ENCODE assay signal across 12 cellular contexts in the genomic region with DNA sequence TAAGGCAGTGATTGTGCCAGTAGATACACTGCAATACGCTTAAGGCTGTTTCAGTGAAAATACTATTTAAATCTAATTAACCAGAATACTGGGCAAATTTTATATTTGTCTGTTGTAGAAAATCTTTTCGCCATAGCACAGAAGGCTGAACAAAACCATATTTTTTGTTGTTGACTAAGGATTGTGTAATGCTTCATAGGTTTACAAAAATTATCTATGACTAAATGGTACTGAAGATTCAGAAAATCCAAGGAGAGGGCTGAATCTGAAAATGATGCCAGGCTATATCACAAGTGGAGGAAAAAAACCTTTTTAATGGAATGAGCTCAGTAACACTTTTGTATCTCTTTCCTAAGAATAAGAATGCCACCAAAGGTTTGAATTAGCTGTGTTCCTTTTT. TPM values are rescaled to one million over a fixed set of nuclear protein-coding genes. Genes with fewer than 3 reads are reported as not detected.
DNase-seq lines count a peak whose midpoint lies in the region; ATAC-seq and TF ChIP-seq lines count a peak whose summit lies in the region.
"Had no signal": no experiment of that assay in that cellular context is flagged by ENCODE, and none has a peak within 500 bp of the region (broad histone marks: within the 10 kb centered on the region; RNA-seq: fewer than 3 reads in every experiment).

No MANE protein-coding gene starts in this region.

- peak overlapping the region; percentile 17 for H3K4me3 ChIP-seq in AG10803 (ENCODE audit: low read length)
- H3K4me3 ChIP-seq in HCT116 (replicated peaks in 1 of 2; ENCODE audit: low read depth in 1 of 2, low read length in 2 of 2) = peak overlapping the region in 1 of 2 experiments; percentile 31; a peak in 2 of 4 replicates
- H3K4me3 ChIP-seq in astrocyte of the cerebellum (ENCODE audit: low read depth, low read length) = peak overlapping the region; percentile 13
- H3K4me3 ChIP-seq in mesenchymal stem cell (ENCODE audit: insufficient read depth in 1 of 2, low read depth in 1 of 2, low read length in 2 of 2) = peak overlapping the region in 1 of 2 experiments; percentile 81
- no peak overlapping the region for H3K4me3 ChIP-seq in CD8-positive, alpha-beta T cell (ENCODE audit: low read depth, low read length)
- H3K4me3 ChIP-seq: HAP-1 had no signal

- no peaks in the 10 kb centered on the region for H3K79me1 ChIP-seq in mesenchymal stem cell (replicated peaks; ENCODE audit: low read length, poor library complexity, severe bottlenecking)

- peaks cover 73% of the 10 kb centered on the region for H3K79me2 ChIP-seq in HCT116 (ENCODE audit: insufficient read depth, low read length)

- BruUV-seq in HCT116 (replicated peaks; lab: Mats Ljungman, UMichigan) = no TSS peak

- H2AK5ac ChIP-seq in mesenchymal stem cell (ENCODE audit: low read length, severe bottlenecking) = no peak overlapping the region

- no peak overlapping the region for H4K91ac ChIP-seq in mesenchymal stem cell (ENCODE audit: low read length)

- no peak overlapping the region for H2BK5ac ChIP-seq in mesenchymal stem cell (ENCODE audit: low read depth, low read length, poor library complexity, severe bottlenecking)

- in situ Hi-C loops in astrocyte of the cerebellum (cut with HindIII; ENCODE audit: low sequenced_read_pairs) = no loop called here

- no peak for ATAC-seq in HCT116
- no peak for ATAC-seq in CD8-positive, alpha-beta T cell
- ATAC-seq: sciatic nerve had no signal

- no peak for TF ChIP-seq POLR2A in HCT116 (IDR thresholded peaks at IDR 0.05; ENCODE audit: borderline replicate concordance, extremely low read depth, insufficient read depth, insufficient read length)

- DNase-seq in AG10803 (ENCODE audit: low read depth) = no peak
- DNase-seq in HCT116 (ENCODE audit: low read depth, low spot score) = no peak
- DNase-seq in astrocyte of the cerebellum (ENCODE audit: low read depth) = no peak
- DNase-seq in mesenchymal stem cell = no peak
- no peak for DNase-seq in NCI-H2171 (lab: John Stamatoyannopoulos, UW)
- no peak for DNase-seq in activated effector memory CD4-positive, alpha-beta T cell treated with Interleukin-2 at 50 U/mL for 16 hours
- no peak for DNase-seq in AG08396 (ENCODE audit: low spot score)
- DNase-seq in CD8-positive, alpha-beta T cell = no peak
- DNase-seq: activated CD4-positive, alpha-beta T cell treated with anti-CD3 and anti-CD28 coated beads, Interleukin-2, amount 50 U/mL, for 1 hour; NCI-H446 treated with DMSO at 0.1 percent for 48 hours had no signal

- no peaks in the 10 kb centered on the region for H3K27me3 ChIP-seq in HCT116 (ENCODE audit: insufficient read depth, low read length)
- H3K27me3 ChIP-seq in mesenchymal stem cell (ENCODE audit: control insufficient read depth in 1 of 2, insufficient read depth in 1 of 2, low read length in 2 of 2) = no peaks in the 10 kb centered on the region
- H3K27me3 ChIP-seq in CD8-positive, alpha-beta T cell (ENCODE audit: insufficient read depth, low read length) = no peaks in the 10 kb centered on the region

- peaks cover 30 to 71% of the 10 kb centered on the region in 2 experiments for H3K4me1 ChIP-seq in HCT116 (ENCODE audit: control insufficient read depth in 1 of 2, insufficient read depth in 2 of 2, low read length in 2 of 2)
- peaks cover 24% of the 10 kb centered on the region for H3K4me1 ChIP-seq in mesenchymal stem cell (ENCODE audit: control insufficient read depth, insufficient read depth, low read depth, low read length)
- H3K4me1 ChIP-seq in CD8-positive, alpha-beta T cell (ENCODE audit: insufficient read depth, low read length) = peaks cover 19% of the 10 kb centered on the region

- H3K9me3 Mint-ChIP-seq in CD8-positive, alpha-beta T cell = no peaks in the 10 kb centered on the region

- no peak overlapping the region for H3K23ac ChIP-seq in mesenchymal stem cell (ENCODE audit: low read length in 2 of 2)

- no peak overlapping the region for H3K4me3 Mint-ChIP-seq in CD8-positive, alpha-beta T cell

- TF ChIP-seq CTCF in AG10803 (conservative IDR thresholded peaks at IDR 0.05; ENCODE audit: low read length) = no peak
- no peak for TF ChIP-seq CTCF in HCT116 (IDR thresholded peaks at IDR 0.05 in 2 of 3, conservative IDR thresholded peaks at IDR 0.05 in 1 of 3; ENCODE audit: borderline replicate concordance in 1 of 3, insufficient read depth in 1 of 3, low read depth in 2 of 3, low read length in 2 of 3)
- TF ChIP-seq CTCF in astrocyte of the cerebellum (IDR thresholded peaks at IDR 0.05; ENCODE audit: low read depth, low read length, missing control alignments) = no peak
- no peak for TF ChIP-seq CTCF in CD8-positive, alpha-beta T cell (IDR thresholded peaks at IDR 0.05)

- RAD21 ChIA-PET in HCT116 (lab: Charles Lee; ENCODE audit: low non-redundant PET in 1 of 2, low total read pairs in 2 of 2, uncharacterized antibody in 2 of 2, unreplicated experiment in 2 of 2) = no interaction called here

- H3K4me2 ChIP-seq in HCT116 (ENCODE audit: low read length) (peak overlapping the region; percentile 86), mesenchymal stem cell (ENCODE audit: low read length, poor library complexity, severe bottlenecking) (no peak overlapping the region)

- H3K4me1 Mint-ChIP-seq in CD8-positive, alpha-beta T cell (ENCODE audit: low read depth) = peaks cover 44% of the 10 kb centered on the region

- H3K27ac Mint-ChIP-seq in CD8-positive, alpha-beta T cell = no peak overlapping the region

- peak overlapping the region in 1 of 2 experiments; percentile 38 for H2BK12ac ChIP-seq in mesenchymal stem cell (ENCODE audit: low read length in 2 of 2)

- no peaks in the 10 kb centered on the region for H3K27me3 Mint-ChIP-seq in CD8-positive, alpha-beta T cell (ENCODE audit: low read depth)

- no peak for TF ChIP-seq RAD21 in HCT116 (IDR thresholded peaks at IDR 0.05; ENCODE audit: low read depth)

- no peak overlapping the region for H3K14ac ChIP-seq in mesenchymal stem cell (ENCODE audit: low read length in 2 of 2)

- H3K36me3 ChIP-seq in HCT116 (ENCODE audit: control insufficient read depth in 1 of 2, insufficient read depth in 2 of 2, low read length in 2 of 2) = no peaks in the 10 kb centered on the region
- H3K36me3 ChIP-seq in mesenchymal stem cell (ENCODE audit: control insufficient read depth in 1 of 2, insufficient read depth in 2 of 2, low read depth in 1 of 2, low read length in 2 of 2) = peaks cover 0 to 15% of the 10 kb centered on the region in 2 experiments
- H3K36me3 ChIP-seq in CD8-positive, alpha-beta T cell (ENCODE audit: insufficient read depth, low read length) = no peaks in the 10 kb centered on the region

- H3K27ac ChIP-seq in HCT116 (ENCODE audit: low read depth, low read length) (peak overlapping the region; percentile 63; the same call in 1 of the 2 replicates), mesenchymal stem cell (ENCODE audit: low read length, poor library complexity, severe bottlenecking) (peak overlapping the region; percentile 84)
- no peak overlapping the region for H3K27ac ChIP-seq in CD8-positive, alpha-beta T cell (ENCODE audit: low read depth, low read length)

- no peaks in the 10 kb centered on the region for H3K9me2 ChIP-seq in HCT116 (ENCODE audit: insufficient read depth)

- no peak overlapping the region for H2BK15ac ChIP-seq in mesenchymal stem cell (ENCODE audit: low read depth, poor library complexity, severe bottlenecking)

- 100% methylated on average over 1 of the region's 2 CpGs for WGBS in mesenchymal stem cell

- intact Hi-C loops in HCT116 (cut with micrococcal nuclease) = no loop called here
- intact Hi-C loops in CD8-positive, alpha-beta T cell (cut with DNase I, micrococcal nuclease) = no loop called here

- no peak overlapping the region for H3K4ac ChIP-seq in mesenchymal stem cell (ENCODE audit: low read depth in 1 of 2, low read length in 2 of 2)

- H2BK120ac ChIP-seq in mesenchymal stem cell (ENCODE audit: low read depth, low read length) = no peak overlapping the region

- H3K9ac ChIP-seq in HCT116 (ENCODE audit: low read length) = peak overlapping the region; percentile 42
- H3K9ac ChIP-seq in mesenchymal stem cell (ENCODE audit: low read length) = peak overlapping the region; percentile 84

- no peak overlapping the region for H4K8ac ChIP-seq in mesenchymal stem cell (ENCODE audit: low read length)

- CTCF ChIA-PET in HCT116 (lab: Charles Lee) = no interaction called here
- CTCF ChIA-PET in CD8-positive, alpha-beta T cell (lab: Charles Lee) = interaction anchor here (1.6 to 3.0 kb wide), 2 partner anchors 70 to 188 kb away, joined by 7 to 17 read pairs; no protein-coding TSS in a partner anchor

- H2AFZ ChIP-seq in HCT116 (ENCODE audit: low read depth, low read length, poor library complexity, severe bottlenecking) = no peak overlapping the region
- no peak overlapping the region for H2AFZ ChIP-seq in mesenchymal stem cell (ENCODE audit: low read depth, low read length)

- H3K9me3 ChIP-seq in HCT116 (ENCODE audit: control insufficient read depth in 1 of 2, insufficient read depth in 1 of 2, low read depth in 1 of 2, low read length in 2 of 2) (no peaks in the 10 kb centered on the region), mesenchymal stem cell (ENCODE audit: control insufficient read depth, low read length) (no peaks in the 10 kb centered on the region)
- no peaks in the 10 kb centered on the region for H3K9me3 ChIP-seq in CD8-positive, alpha-beta T cell (ENCODE audit: low read length)
- H3K9me3 ChIP-seq: HAP-1 had no signal

- no peaks in the 10 kb centered on the region for H4K20me1 ChIP-seq in HCT116 (ENCODE audit: insufficient read depth)

- POLR2A ChIA-PET in HCT116 (lab: Charles Lee) = no interaction called here
- POLR2A ChIA-PET in CD8-positive, alpha-beta T cell (lab: Charles Lee) = interaction anchor here (1.9 kb wide), 1 partner anchor 13 kb away, joined by 8 read pairs; the partner anchor contains the start of gene RTN3

- no peak overlapping the region for H3K18ac ChIP-seq in mesenchymal stem cell (ENCODE audit: low read depth in 1 of 2, low read length in 2 of 2)

- H3K36me3 Mint-ChIP-seq in CD8-positive, alpha-beta T cell = peaks cover 6% of the 10 kb centered on the region

TF ChIP-seq in HCT116, 20 proteins besides CTCF, POLR2A, EP300 and RAD21 (continues in another document):
- 0 out of 2 replicates have a peak, but pooled peaks have one; percentile 13 for TF ChIP-seq EGR1 (IDR thresholded peaks at IDR 0.05; ENCODE audit: low read depth)

RNA-seq across cellular contexts. Expression of gene ATL3, which starts 2.8 kb away (rescaled TPM):
- 32.3 TPM for total RNA-seq in HCT116 (2021; ENCODE audit: unreplicated experiment)
- 9.6 and 11.4 TPM in 2 replicates for polyA plus RNA-seq in HCT116 (2012)
- polyA plus RNA-seq in mesenchymal stem cell (2013, experiment 1 of 2) = 26.4 TPM
- 27.0 TPM for polyA plus RNA-seq in mesenchymal stem cell (2013, experiment 2 of 2)
- 10 to 100 TPM; 11.6 to 11.8 TPM for total RNA-seq in CD8-positive, alpha-beta T cell

RNA-seq across cellular contexts. Expression of gene RTN3, which starts 12.9 kb away (rescaled TPM):
- 95.0 TPM for total RNA-seq in HCT116 (2021; ENCODE audit: unreplicated experiment)
- polyA plus RNA-seq in HCT116 (2012) = 91.4 and 94.4 TPM in 2 replicates
- 116 TPM for polyA plus RNA-seq in mesenchymal stem cell (2013, experiment 1 of 2)
- polyA plus RNA-seq in mesenchymal stem cell (2013, experiment 2 of 2) = 117 TPM
- 10 to 100 TPM; 12.4 to 13.2 TPM for total RNA-seq in CD8-positive, alpha-beta T cell

RNA-seq across cellular contexts. Expression of gene PLAAT3, which starts 54.2 kb away (rescaled TPM):
- 31.1 TPM for total RNA-seq in HCT116 (2021; ENCODE audit: unreplicated experiment)
- 31.2 and 35.1 TPM in 2 replicates for polyA plus RNA-seq in HCT116 (2012)
- 4.6 TPM for polyA plus RNA-seq in mesenchymal stem cell (2013, experiment 1 of 2)
- 4.8 TPM for polyA plus RNA-seq in mesenchymal stem cell (2013, experiment 2 of 2)
- 1 to 10 TPM; 5.0 to 5.9 TPM for total RNA-seq in CD8-positive, alpha-beta T cell
